Comparison of ENCODE assay signal across 8 cellular contexts in genomic region chr12:71392521-71393145, GRCh38. TPM values are rescaled to one million over a fixed set of nuclear protein-coding genes. Genes with fewer than 3 reads are reported as not detected.
DNase-seq lines count a peak whose midpoint lies in the region; ATAC-seq and TF ChIP-seq lines count a peak whose summit lies in the region.

No MANE protein-coding gene starts in this region.

- TF ChIP-seq CTCF in OCI-LY3 (IDR thresholded peaks at IDR 0.05; ENCODE audit: low read depth, low read length) = peak; percentile 79

- H3K27me3 Mint-ChIP-seq in activated naive CD8-positive, alpha-beta T cell treated with anti-CD3 and anti-CD28 coated beads, Interleukin-2, amount 10 ng/mL, durations not matched to agents 7 days and 5 days = no peaks in the 10 kb centered on the region
- peaks cover 13% of the 10 kb centered on the region for H3K27me3 Mint-ChIP-seq in activated naive CD8-positive, alpha-beta T cell treated with anti-CD3 and anti-CD28 coated beads for 36 hours

- DNase-seq in activated naive CD8-positive, alpha-beta T cell treated with anti-CD3 and anti-CD28 coated beads, Interleukin-2, amount 10 ng/mL, durations not matched to agents 7 days and 5 days = no peak
- DNase-seq in activated naive CD8-positive, alpha-beta T cell treated with anti-CD3 and anti-CD28 coated beads for 36 hours = no peak
- DNase-seq in H7 (peak; percentile 56), KBM-7 (peak; percentile 63), dermis blood vessel endothelial cell (peak; percentile 82), medulla oblongata (ENCODE audit: extremely low spot score) (peak; percentile 77), 8988T (no peak)

- no peaks in the 10 kb centered on the region for H3K9me3 ChIP-seq in OCI-LY3 (ENCODE audit: insufficient read depth, low read length)

- ATAC-seq in activated naive CD8-positive, alpha-beta T cell treated with anti-CD3 and anti-CD28 coated beads, Interleukin-2, amount 10 ng/mL, durations not matched to agents 7 days and 5 days (ENCODE audit: low read depth) = peak; percentile 47

- H3K27ac Mint-ChIP-seq in activated naive CD8-positive, alpha-beta T cell treated with anti-CD3 and anti-CD28 coated beads, Interleukin-2, amount 10 ng/mL, durations not matched to agents 7 days and 5 days = no peak overlapping the region
- H3K27ac Mint-ChIP-seq in activated naive CD8-positive, alpha-beta T cell treated with anti-CD3 and anti-CD28 coated beads for 36 hours = no peak overlapping the region

- H3K36me3 ChIP-seq in H7 (replicated peaks; ENCODE audit: control insufficient read depth, insufficient read depth, low read length) = no peaks in the 10 kb centered on the region
- H3K36me3 ChIP-seq in OCI-LY3 (replicated peaks; ENCODE audit: low read depth, low read length) = no peaks in the 10 kb centered on the region

- no peaks in the 10 kb centered on the region for H3K9me3 Mint-ChIP-seq in activated naive CD8-positive, alpha-beta T cell treated with anti-CD3 and anti-CD28 coated beads, Interleukin-2, amount 10 ng/mL, durations not matched to agents 7 days and 5 days
- H3K9me3 Mint-ChIP-seq in activated naive CD8-positive, alpha-beta T cell treated with anti-CD3 and anti-CD28 coated beads for 36 hours = no peaks in the 10 kb centered on the region

- 0 out of 2 replicates have a peak overlapping the region, but pooled peaks have one; percentile 23 for H3K4me2 ChIP-seq in OCI-LY3 (ENCODE audit: low read length)

- POLR2A ChIA-PET in activated naive CD8-positive, alpha-beta T cell treated with anti-CD3 and anti-CD28 coated beads, Interleukin-2, amount 10 ng/mL, durations not matched to agents 7 days and 5 days (lab: Charles Lee) = no interaction called here

- no peaks in the 10 kb centered on the region for H4K20me1 ChIP-seq in OCI-LY3 (ENCODE audit: insufficient read depth, low read length)

- H3K4me1 ChIP-seq in OCI-LY3 (ENCODE audit: low read length) = no peaks in the 10 kb centered on the region

- no peaks in the 10 kb centered on the region for H3K36me3 Mint-ChIP-seq in activated naive CD8-positive, alpha-beta T cell treated with anti-CD3 and anti-CD28 coated beads, Interleukin-2, amount 10 ng/mL, durations not matched to agents 7 days and 5 days
- H3K36me3 Mint-ChIP-seq in activated naive CD8-positive, alpha-beta T cell treated with anti-CD3 and anti-CD28 coated beads for 36 hours = no peaks in the 10 kb centered on the region

- in situ Hi-C loops in KBM-7 (cut with MboI; ENCODE audit: low pct_unique_long_range_greater_than_20kb, low sequenced_read_pairs) = no loop called here

- H2AFZ ChIP-seq in OCI-LY3 (ENCODE audit: low read depth, low read length) = peak overlapping the region; percentile 92; the same call in 1 of the 2 replicates

- H3K4me1 Mint-ChIP-seq in activated naive CD8-positive, alpha-beta T cell treated with anti-CD3 and anti-CD28 coated beads, Interleukin-2, amount 10 ng/mL, durations not matched to agents 7 days and 5 days = no peaks in the 10 kb centered on the region
- no peaks in the 10 kb centered on the region for H3K4me1 Mint-ChIP-seq in activated naive CD8-positive, alpha-beta T cell treated with anti-CD3 and anti-CD28 coated beads for 36 hours

- H3K4me3 Mint-ChIP-seq in activated naive CD8-positive, alpha-beta T cell treated with anti-CD3 and anti-CD28 coated beads, Interleukin-2, amount 10 ng/mL, durations not matched to agents 7 days and 5 days = no peak overlapping the region
- no peak overlapping the region for H3K4me3 Mint-ChIP-seq in activated naive CD8-positive, alpha-beta T cell treated with anti-CD3 and anti-CD28 coated beads for 36 hours

- no peaks in the 10 kb centered on the region for H3K79me2 ChIP-seq in OCI-LY3 (ENCODE audit: low read length)

- H3K27ac ChIP-seq in OCI-LY3 (ENCODE audit: low read length) = no peak overlapping the region

- H3K27me3 ChIP-seq in H7 (ENCODE audit: control insufficient read depth, insufficient read depth, low read length) = no peaks in the 10 kb centered on the region
- H3K27me3 ChIP-seq in OCI-LY3 (ENCODE audit: low read depth, low read length) = no peaks in the 10 kb centered on the region

- no peak overlapping the region for H3K9ac ChIP-seq in OCI-LY3 (ENCODE audit: low read length)

- H3K4me3 ChIP-seq in H7 (ENCODE audit: insufficient read depth, low read depth, low read length) = no peak overlapping the region
- H3K4me3 ChIP-seq in OCI-LY3 (ENCODE audit: low read length) = no peak overlapping the region

RNA-seq across cellular contexts. Expression of gene LGR5, which starts 47.0 kb away (rescaled TPM):
- total RNA-seq in activated naive CD8-positive, alpha-beta T cell treated with anti-CD3 and anti-CD28 coated beads, Interleukin-2, amount 10 ng/mL, durations not matched to agents 7 days and 5 days = not detected
- not detected for total RNA-seq in activated naive CD8-positive, alpha-beta T cell treated with anti-CD3 and anti-CD28 coated beads for 36 hours
- 0.78 and 2.9 TPM in 2 replicates for total RNA-seq in H7 (2014; rRNA removed; shearing (Covaris generic))
- total RNA-seq in dermis blood vessel endothelial cell = not detected in 2 replicates

Comparison
In these comparisons a context has a peak if more than half of its experiments do, and no peak if none do; other contexts are left out.
1. DNase-seq: peak in H7 (single experiment), KBM-7 (single experiment), dermis blood vessel endothelial cell (single experiment) and medulla oblongata (single experiment); none in activated naive CD8-positive, alpha-beta T cell treated with anti-CD3 and anti-CD28 coated beads, Interleukin-2, amount 10 ng/mL, durations not matched to agents 7 days and 5 days (single experiment), activated naive CD8-positive, alpha-beta T cell treated with anti-CD3 and anti-CD28 coated beads for 36 hours (single experiment) and 8988T (single experiment).